In genomic region chr17:45355087-45355486, GRCh38 we compare ENCODE assay signal across 1 cellular context.
TF ChIP-seq lines count a peak whose summit lies in the region.

No MANE protein-coding gene starts in this region.

TF ChIP-seq in HepG2, 621 proteins besides CTCF, POLR2A, EP300 and RAD21 (continued from another document):
- TF ChIP-seq ASH2L (IDR thresholded peaks at IDR 0.05; ENCODE audit: insufficient read length, low read depth, low read length) (no peak), SALL1 (CRISPR knock-in tag; IDR thresholded peaks at IDR 0.05) (0 out of 2 replicates have a peak, but pooled peaks have one; percentile 11), RARA (CRISPR knock-in tag; IDR thresholded peaks at IDR 0.05) (peak; percentile 77), BORCS8-MEF2B (CRISPR knock-in tag; IDR thresholded peaks at IDR 0.05) (no peak), MTA1 (CRISPR knock-in tag; IDR thresholded peaks at IDR 0.05; ENCODE audit: borderline replicate concordance) (no peak), ZBTB7B (CRISPR knock-in tag; IDR thresholded peaks at IDR 0.05) (no peak), POLR2AphosphoS5 (IDR thresholded peaks at IDR 0.05; ENCODE audit: low read depth, low read length) (no peak), ARID5B (CRISPR knock-in tag; IDR thresholded peaks at IDR 0.05) (peak; percentile 26; the same call in 1 of the 2 replicates), TBL1XR1 (IDR thresholded peaks at IDR 0.05; ENCODE audit: borderline replicate concordance, low read length, partially characterized antibody) (no peak), FOXA1 (IDR thresholded peaks at IDR 0.05) (no peak), FOXA1 (CRISPR knock-in tag; IDR thresholded peaks at IDR 0.05) (0 out of 2 replicates have a peak, but pooled peaks have one; percentile 32)
